In genomic region chr12:97685360-97685759, GRCh38 we compare ENCODE assay signal across 27 cellular contexts.
"Had no signal": no experiment of that assay in that cellular context is flagged by ENCODE, and none has a peak within 500 bp of the region (broad histone marks: within the 10 kb centered on the region; RNA-seq: fewer than 3 reads in every experiment).

No MANE protein-coding gene starts in this region.

- ATAC-seq: naive thymus-derived CD8-positive, alpha-beta T cell; natural killer cell treated with Interleukin-12 subunit alpha and Interleukin-12 subunit beta and Interleukin-15 and Interleukin-18, amount 100 ng/mL, for 72 hours; pancreas; psoas muscle; right cardiac atrium; stimulated activated effector memory CD8-positive, alpha-beta T cell treated with anti-CD3 and anti-CD28 coated beads, Interleukin-12 subunit alpha, Interleukin-12 subunit beta, amount 100 ng/mL, for 72 hours; stimulated activated naive B cell treated with anti-CD40 and anti-IgM and Interleukin-4, amounts not matched to agents 10 μg/mL and 1 μg/mL and 100 μg/mL, for 72 hours had no signal

- H3K9me3 ChIP-seq: neutrophil, pancreas, psoas muscle, right lobe of liver, sigmoid colon, stomach, thoracic aorta, thyroid gland, tibial nerve, upper lobe of left lung, vagina had no signal

- H3K36me3 ChIP-seq: neutrophil, pancreas, right lobe of liver, sigmoid colon, stomach, thoracic aorta, thyroid gland, tibial nerve, upper lobe of left lung, vagina had no signal

- H3K27ac Mint-ChIP-seq: naive thymus-derived CD8-positive, alpha-beta T cell; natural killer cell treated with Interleukin-12 subunit alpha and Interleukin-12 subunit beta and Interleukin-15 and Interleukin-18, amount 100 ng/mL, for 72 hours; nephron progenitor cell; stimulated activated effector memory CD8-positive, alpha-beta T cell treated with anti-CD3 and anti-CD28 coated beads, Interleukin-12 subunit alpha, Interleukin-12 subunit beta, amount 100 ng/mL, for 72 hours; stimulated activated naive B cell treated with anti-CD40 and anti-IgM and Interleukin-4, amounts not matched to agents 10 μg/mL and 1 μg/mL and 100 μg/mL, for 72 hours; stimulated activated naive CD8-positive, alpha-beta T cell treated with anti-CD3 and anti-CD28 coated beads, Interleukin-15, Interleukin-2, amounts not matched to agents 100 ng/mL and 50 ng/mL, for 24 hours had no signal

- H3K4me3 Mint-ChIP-seq: naive thymus-derived CD8-positive, alpha-beta T cell; natural killer cell treated with Interleukin-12 subunit alpha and Interleukin-12 subunit beta and Interleukin-15 and Interleukin-18, amount 100 ng/mL, for 72 hours; nephron progenitor cell; neural crest cell; stimulated activated effector memory CD8-positive, alpha-beta T cell treated with anti-CD3 and anti-CD28 coated beads, Interleukin-12 subunit alpha, Interleukin-12 subunit beta, amount 100 ng/mL, for 72 hours; stimulated activated naive B cell treated with anti-CD40 and anti-IgM and Interleukin-4, amounts not matched to agents 10 μg/mL and 1 μg/mL and 100 μg/mL, for 72 hours; stimulated activated naive CD8-positive, alpha-beta T cell treated with anti-CD3 and anti-CD28 coated beads, Interleukin-15, Interleukin-2, amounts not matched to agents 100 ng/mL and 50 ng/mL, for 24 hours had no signal

- H3K9me3 Mint-ChIP-seq: stimulated activated naive CD8-positive, alpha-beta T cell treated with anti-CD3 and anti-CD28 coated beads, Interleukin-15, Interleukin-2, amounts not matched to agents 100 ng/mL and 50 ng/mL, for 24 hours had no signal

- H3K4me1 ChIP-seq: pancreas, psoas muscle, sigmoid colon, stomach, tibial nerve, vagina had no signal

- H3K27ac ChIP-seq: neutrophil, pancreas, psoas muscle, right lobe of liver, sigmoid colon, stomach, thoracic aorta, thyroid gland, tibial nerve, upper lobe of left lung, vagina had no signal

- H3K4me3 ChIP-seq: pancreas, psoas muscle, right lobe of liver, sigmoid colon, stomach, thoracic aorta, thyroid gland, tibial nerve, upper lobe of left lung, vagina had no signal

- DNase-seq: naive thymus-derived CD8-positive, alpha-beta T cell; nephron progenitor cell; nucleus accumbens; pancreas; psoas muscle; right cardiac atrium; right lobe of liver; sigmoid colon; small intestine; stimulated activated CD4-positive, alpha-beta T cell treated with anti-CD3 and anti-CD28 coated beads, Interleukin-15, amount 100 ng/mL, for 24 hours; stimulated activated CD4-positive, alpha-beta T cell treated with anti-CD3 and anti-CD28 coated beads, Interleukin-2, amount 100 ng/mL, for 24 hours; stimulated activated CD4-positive, alpha-beta T cell treated with anti-CD3 and anti-CD28 coated beads, Interleukin-2, amount 100 ng/mL, for 48 hours; stimulated activated CD4-positive, alpha-beta T cell treated with anti-CD3 and anti-CD28 coated beads, Interleukin-4, amount 100 ng/mL, for 24 hours; stimulated activated naive B cell treated with anti-CD40 and anti-IgM and Interleukin-4, amounts not matched to agents 10 μg/mL and 1 μg/mL and 100 μg/mL, for 72 hours; stimulated activated naive CD4-positive, alpha-beta T cell treated with Interleukin-2 at 50 U/mL for 16 hours; stomach; thyroid gland; trophoblast cell; upper lobe of left lung had no signal

- H3K4me1 Mint-ChIP-seq: naive thymus-derived CD8-positive, alpha-beta T cell; neural crest cell; stimulated activated effector memory CD8-positive, alpha-beta T cell treated with anti-CD3 and anti-CD28 coated beads, Interleukin-12 subunit alpha, Interleukin-12 subunit beta, amount 100 ng/mL, for 72 hours; stimulated activated naive B cell treated with anti-CD40 and anti-IgM and Interleukin-4, amounts not matched to agents 10 μg/mL and 1 μg/mL and 100 μg/mL, for 72 hours had no signal

- H3K27me3 ChIP-seq: neutrophil, pancreas, right lobe of liver, sigmoid colon, stomach, thyroid gland, tibial nerve, upper lobe of left lung, vagina had no signal

- H3K36me3 Mint-ChIP-seq: naive thymus-derived CD8-positive, alpha-beta T cell; natural killer cell treated with Interleukin-12 subunit alpha and Interleukin-12 subunit beta and Interleukin-15 and Interleukin-18, amount 100 ng/mL, for 72 hours; stimulated activated effector memory CD8-positive, alpha-beta T cell treated with anti-CD3 and anti-CD28 coated beads, Interleukin-12 subunit alpha, Interleukin-12 subunit beta, amount 100 ng/mL, for 72 hours; stimulated activated naive B cell treated with anti-CD40 and anti-IgM and Interleukin-4, amounts not matched to agents 10 μg/mL and 1 μg/mL and 100 μg/mL, for 72 hours had no signal

- H3K27me3 Mint-ChIP-seq: naive thymus-derived CD8-positive, alpha-beta T cell; natural killer cell treated with Interleukin-12 subunit alpha and Interleukin-12 subunit beta and Interleukin-15 and Interleukin-18, amount 100 ng/mL, for 72 hours; stimulated activated naive B cell treated with anti-CD40 and anti-IgM and Interleukin-4, amounts not matched to agents 10 μg/mL and 1 μg/mL and 100 μg/mL, for 72 hours; stimulated activated naive CD8-positive, alpha-beta T cell treated with anti-CD3 and anti-CD28 coated beads, Interleukin-15, Interleukin-2, amounts not matched to agents 100 ng/mL and 50 ng/mL, for 24 hours had no signal
